Comparison of ENCODE assay signal across 1 cellular context in the genomic region with DNA sequence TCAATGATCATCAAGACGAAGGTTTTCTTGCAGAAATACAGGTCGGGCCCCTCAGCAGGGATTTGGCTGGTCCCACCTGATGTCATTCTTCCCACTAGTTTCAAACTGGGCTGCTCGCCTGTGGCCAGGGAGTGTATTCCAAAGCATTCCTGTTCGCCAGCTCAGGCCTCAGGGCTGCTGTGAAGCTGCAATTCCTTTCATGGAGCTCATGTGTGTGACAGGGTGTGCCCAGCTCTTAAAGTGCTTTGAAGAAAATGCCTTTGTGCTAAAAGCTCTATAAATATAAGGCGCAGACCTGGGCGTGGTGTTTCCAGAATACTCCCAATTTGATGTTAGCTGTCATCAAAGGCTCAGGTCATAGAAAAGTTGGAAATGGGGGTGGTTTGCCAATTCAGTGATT.
TF ChIP-seq lines count a peak whose summit lies in the region.

No MANE protein-coding gene starts in this region.

TF ChIP-seq in WTC11, 78 proteins besides CTCF, POLR2A, EP300 and RAD21:
- TF ChIP-seq, protein P1, sequence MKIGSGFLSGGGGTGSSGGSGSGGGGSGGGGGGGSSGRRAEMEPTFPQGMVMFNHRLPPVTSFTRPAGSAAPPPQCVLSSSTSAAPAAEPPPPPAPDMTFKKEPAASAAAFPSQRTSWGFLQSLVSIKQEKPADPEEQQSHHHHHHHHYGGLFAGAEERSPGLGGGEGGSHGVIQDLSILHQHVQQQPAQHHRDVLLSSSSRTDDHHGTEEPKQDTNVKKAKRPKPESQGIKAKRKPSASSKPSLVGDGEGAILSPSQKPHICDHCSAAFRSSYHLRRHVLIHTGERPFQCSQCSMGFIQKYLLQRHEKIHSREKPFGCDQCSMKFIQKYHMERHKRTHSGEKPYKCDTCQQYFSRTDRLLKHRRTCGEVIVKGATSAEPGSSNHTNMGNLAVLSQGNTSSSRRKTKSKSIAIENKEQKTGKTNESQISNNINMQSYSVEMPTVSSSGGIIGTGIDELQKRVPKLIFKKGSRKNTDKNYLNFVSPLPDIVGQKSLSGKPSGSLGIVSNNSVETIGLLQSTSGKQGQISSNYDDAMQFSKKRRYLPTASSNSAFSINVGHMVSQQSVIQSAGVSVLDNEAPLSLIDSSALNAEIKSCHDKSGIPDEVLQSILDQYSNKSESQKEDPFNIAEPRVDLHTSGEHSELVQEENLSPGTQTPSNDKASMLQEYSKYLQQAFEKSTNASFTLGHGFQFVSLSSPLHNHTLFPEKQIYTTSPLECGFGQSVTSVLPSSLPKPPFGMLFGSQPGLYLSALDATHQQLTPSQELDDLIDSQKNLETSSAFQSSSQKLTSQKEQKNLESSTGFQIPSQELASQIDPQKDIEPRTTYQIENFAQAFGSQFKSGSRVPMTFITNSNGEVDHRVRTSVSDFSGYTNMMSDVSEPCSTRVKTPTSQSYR (CRISPR knock-in tag; IDR thresholded peaks at IDR 0.05), result no peak
- TF ChIP-seq, protein P2, sequence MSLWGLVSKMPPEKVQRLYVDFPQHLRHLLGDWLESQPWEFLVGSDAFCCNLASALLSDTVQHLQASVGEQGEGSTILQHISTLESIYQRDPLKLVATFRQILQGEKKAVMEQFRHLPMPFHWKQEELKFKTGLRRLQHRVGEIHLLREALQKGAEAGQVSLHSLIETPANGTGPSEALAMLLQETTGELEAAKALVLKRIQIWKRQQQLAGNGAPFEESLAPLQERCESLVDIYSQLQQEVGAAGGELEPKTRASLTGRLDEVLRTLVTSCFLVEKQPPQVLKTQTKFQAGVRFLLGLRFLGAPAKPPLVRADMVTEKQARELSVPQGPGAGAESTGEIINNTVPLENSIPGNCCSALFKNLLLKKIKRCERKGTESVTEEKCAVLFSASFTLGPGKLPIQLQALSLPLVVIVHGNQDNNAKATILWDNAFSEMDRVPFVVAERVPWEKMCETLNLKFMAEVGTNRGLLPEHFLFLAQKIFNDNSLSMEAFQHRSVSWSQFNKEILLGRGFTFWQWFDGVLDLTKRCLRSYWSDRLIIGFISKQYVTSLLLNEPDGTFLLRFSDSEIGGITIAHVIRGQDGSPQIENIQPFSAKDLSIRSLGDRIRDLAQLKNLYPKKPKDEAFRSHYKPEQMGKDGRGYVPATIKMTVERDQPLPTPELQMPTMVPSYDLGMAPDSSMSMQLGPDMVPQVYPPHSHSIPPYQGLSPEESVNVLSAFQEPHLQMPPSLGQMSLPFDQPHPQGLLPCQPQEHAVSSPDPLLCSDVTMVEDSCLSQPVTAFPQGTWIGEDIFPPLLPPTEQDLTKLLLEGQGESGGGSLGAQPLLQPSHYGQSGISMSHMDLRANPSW (CRISPR knock-in tag; conservative IDR thresholded peaks at IDR 0.05; ENCODE audit: low read depth), result no peak
- TF ChIP-seq TP53 (CRISPR knock-in tag; IDR thresholded peaks at IDR 0.05), result no peak
- no peak for TF ChIP-seq TEAD1 (CRISPR knock-in tag; IDR thresholded peaks at IDR 0.05)
- TF ChIP-seq MXD4 (CRISPR knock-in tag; IDR thresholded peaks at IDR 0.05; ENCODE audit: borderline replicate concordance), result no peak
- TF ChIP-seq, protein P3, sequence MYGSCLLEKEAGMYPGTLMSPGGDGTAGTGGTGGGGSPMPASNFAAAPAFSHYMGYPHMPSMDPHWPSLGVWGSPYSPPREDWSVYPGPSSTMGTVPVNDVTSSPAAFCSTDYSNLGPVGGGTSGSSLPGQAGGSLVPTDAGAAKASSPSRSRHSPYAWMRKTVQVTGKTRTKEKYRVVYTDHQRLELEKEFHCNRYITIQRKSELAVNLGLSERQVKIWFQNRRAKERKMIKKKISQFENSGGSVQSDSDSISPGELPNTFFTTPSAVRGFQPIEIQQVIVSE (CRISPR knock-in tag; IDR thresholded peaks at IDR 0.05; ENCODE audit: borderline replicate concordance), result no peak
- TF ChIP-seq SMAD3 (CRISPR knock-in tag; IDR thresholded peaks at IDR 0.05; ENCODE audit: borderline replicate concordance), result no peak
- no peak for TF ChIP-seq NFYB (CRISPR knock-in tag; conservative IDR thresholded peaks at IDR 0.05; ENCODE audit: low read depth)
- TF ChIP-seq, protein P4, sequence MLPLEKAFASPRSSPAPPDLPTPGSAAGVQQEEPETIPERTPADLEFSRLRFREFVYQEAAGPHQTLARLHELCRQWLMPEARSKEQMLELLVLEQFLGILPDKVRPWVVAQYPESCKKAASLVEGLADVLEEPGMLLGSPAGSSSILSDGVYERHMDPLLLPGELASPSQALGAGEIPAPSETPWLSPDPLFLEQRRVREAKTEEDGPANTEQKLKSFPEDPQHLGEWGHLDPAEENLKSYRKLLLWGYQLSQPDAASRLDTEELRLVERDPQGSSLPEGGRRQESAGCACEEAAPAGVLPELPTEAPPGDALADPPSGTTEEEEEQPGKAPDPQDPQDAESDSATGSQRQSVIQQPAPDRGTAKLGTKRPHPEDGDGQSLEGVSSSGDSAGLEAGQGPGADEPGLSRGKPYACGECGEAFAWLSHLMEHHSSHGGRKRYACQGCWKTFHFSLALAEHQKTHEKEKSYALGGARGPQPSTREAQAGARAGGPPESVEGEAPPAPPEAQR (CRISPR knock-in tag; IDR thresholded peaks at IDR 0.05), result no peak
- no peak for TF ChIP-seq ZNF232 (CRISPR knock-in tag; IDR thresholded peaks at IDR 0.05)
